Comparison of ENCODE assay signal across 31 cellular contexts in genomic region chr4:105971032-105971431, GRCh38.
"Had no signal": no experiment of that assay in that cellular context is flagged by ENCODE, and none has a peak within 500 bp of the region (broad histone marks: within the 10 kb centered on the region; RNA-seq: fewer than 3 reads in every experiment).

No MANE protein-coding gene starts in this region.

- H3K27ac ChIP-seq: adrenal gland, body of pancreas, colonic mucosa, epithelial cell of prostate, WERI-Rb-1 had no signal

- H3K4me3 ChIP-seq: adrenal gland, body of pancreas, colonic mucosa had no signal

- FAIRE-seq: endothelial cell of umbilical vein had no signal

- H3K27me3 Mint-ChIP-seq: activated naive CD8-positive, alpha-beta T cell treated with anti-CD3 and anti-CD28 coated beads, Interleukin-2, amount 50 U/mL, for 24 hours had no signal

- H3K36me3 Mint-ChIP-seq: activated naive CD4-positive, alpha-beta T cell treated with anti-CD3 and anti-CD28 coated beads, Interleukin-2, amount 50 U/mL, for 24 hours; activated naive CD8-positive, alpha-beta T cell treated with anti-CD3 and anti-CD28 coated beads for 36 hours had no signal

- H3K27me3 ChIP-seq: adrenal gland, body of pancreas, colonic mucosa had no signal

- H3K36me3 ChIP-seq: adrenal gland, colonic mucosa, WERI-Rb-1 had no signal

- H3K4me3 Mint-ChIP-seq: activated B cell treated with CpG ODN at 0.5 μM for 24 hours; activated CD8-positive, alpha-beta T cell treated with anti-CD3 and anti-CD28 coated beads for 36 hours; activated naive CD4-positive, alpha-beta T cell treated with anti-CD3 and anti-CD28 coated beads, Interleukin-2, amount 50 U/mL, for 24 hours; activated naive CD8-positive, alpha-beta T cell treated with anti-CD3 and anti-CD28 coated beads for 36 hours; activated naive CD8-positive, alpha-beta T cell treated with anti-CD3 and anti-CD28 coated beads, Interleukin-2, amount 50 U/mL, for 24 hours; activated T-cell treated with anti-CD3 and anti-CD28 coated beads, Interleukin-2, amount 50 U/mL, for 4 hours; activated T-helper 17 cell treated with anti-CD3 and anti-CD28 coated beads, Interleukin-2, amount 50 U/mL, for 72 hours; T-helper 17 cell; T-helper 2 cell treated with Interferon-gamma antibody and Interleukin-4, amounts not matched to agents 5 μg/mL and 100 μg/mL, for 36 hours had no signal

- H3K9me3 ChIP-seq: adrenal gland, body of pancreas, colonic mucosa had no signal

- H3K4me1 ChIP-seq: colonic mucosa had no signal

- DNase-seq: activated B cell treated with CpG ODN at 0.5 μM for 24 hours; activated CD4-positive, alpha-beta T cell treated with anti-CD3 and anti-CD28 coated beads for 48 hours; activated CD4-positive, alpha-beta T cell treated with anti-CD3 and anti-CD28 coated beads, Interleukin-2, amount 50 U/mL, for 1 hour; activated CD4-positive, alpha-beta T cell treated with anti-CD3 and anti-CD28 coated beads, Interleukin-2, amount 50 U/mL, for 48 hours; activated CD8-positive, alpha-beta memory T cell treated with anti-CD3 and anti-CD28 coated beads for 24 hours; activated CD8-positive, alpha-beta T cell treated with anti-CD3 and anti-CD28 coated beads for 36 hours; activated effector memory CD4-positive, alpha-beta T cell treated with Interleukin-2 at 50 U/mL for 16 hours; activated gamma-delta T cell treated with Interleukin-2 at 50 U/mL for 16 hours; activated naive CD4-positive, alpha-beta T cell treated with Interleukin-2 at 50 U/mL for 16 hours; activated naive CD8-positive, alpha-beta T cell treated with anti-CD3 and anti-CD28 coated beads for 36 hours; activated naive CD8-positive, alpha-beta T cell treated with anti-CD3 and anti-CD28 coated beads, Interleukin-2, amount 50 U/mL, for 24 hours; activated T-cell treated with anti-CD3 and anti-CD28 coated beads, Interleukin-2, amount 50 U/mL, for 4 hours; adrenal gland; amygdala; aorta; body of pancreas; central memory CD4-positive, alpha-beta T cell; cerebellar nuclear complex; colonic mucosa; effector CD8-positive, alpha-beta T cell; foreskin fibroblast; T-helper 1 cell; T-helper 17 cell; T1000; WERI-Rb-1 had no signal

- H3K4me1 Mint-ChIP-seq: activated B cell treated with CpG ODN at 0.5 μM for 24 hours; activated naive CD4-positive, alpha-beta T cell treated with anti-CD3 and anti-CD28 coated beads, Interleukin-2, amount 50 U/mL, for 24 hours; activated naive CD8-positive, alpha-beta T cell treated with anti-CD3 and anti-CD28 coated beads for 36 hours; activated naive CD8-positive, alpha-beta T cell treated with anti-CD3 and anti-CD28 coated beads, Interleukin-2, amount 50 U/mL, for 24 hours; activated T-helper 17 cell treated with anti-CD3 and anti-CD28 coated beads, Interleukin-2, amount 50 U/mL, for 72 hours; T-helper 17 cell had no signal

- H3K9me3 Mint-ChIP-seq: activated B cell treated with CpG ODN at 0.5 μM for 24 hours; activated CD8-positive, alpha-beta T cell treated with anti-CD3 and anti-CD28 coated beads for 36 hours; activated naive CD4-positive, alpha-beta T cell treated with anti-CD3 and anti-CD28 coated beads, Interleukin-2, amount 50 U/mL, for 24 hours; activated naive CD8-positive, alpha-beta T cell treated with anti-CD3 and anti-CD28 coated beads for 36 hours; activated naive CD8-positive, alpha-beta T cell treated with anti-CD3 and anti-CD28 coated beads, Interleukin-2, amount 50 U/mL, for 24 hours; activated T-cell treated with anti-CD3 and anti-CD28 coated beads, Interleukin-2, amount 50 U/mL, for 4 hours; activated T-helper 17 cell treated with anti-CD3 and anti-CD28 coated beads, Interleukin-2, amount 50 U/mL, for 72 hours; T-helper 2 cell treated with Interferon-gamma antibody and Interleukin-4, amounts not matched to agents 5 μg/mL and 100 μg/mL, for 36 hours had no signal

- H3K27ac Mint-ChIP-seq: activated B cell treated with CpG ODN at 0.5 μM for 24 hours; activated CD8-positive, alpha-beta T cell treated with anti-CD3 and anti-CD28 coated beads for 36 hours; activated naive CD4-positive, alpha-beta T cell treated with anti-CD3 and anti-CD28 coated beads, Interleukin-2, amount 50 U/mL, for 24 hours; activated naive CD8-positive, alpha-beta T cell treated with anti-CD3 and anti-CD28 coated beads for 36 hours; activated naive CD8-positive, alpha-beta T cell treated with anti-CD3 and anti-CD28 coated beads, Interleukin-2, amount 50 U/mL, for 24 hours; activated T-helper 17 cell treated with anti-CD3 and anti-CD28 coated beads, Interleukin-2, amount 50 U/mL, for 72 hours; T-helper 17 cell; T-helper 2 cell treated with Interferon-gamma antibody and Interleukin-4, amounts not matched to agents 5 μg/mL and 100 μg/mL, for 36 hours had no signal

- ATAC-seq: activated CD4-positive, CD25-positive, alpha-beta regulatory T cell treated with anti-CD3 and anti-CD28 coated beads, Interleukin-2, amount 50 U/mL, for 24 hours; activated CD8-positive, alpha-beta T cell treated with anti-CD3 and anti-CD28 coated beads for 36 hours; activated naive CD8-positive, alpha-beta T cell treated with anti-CD3 and anti-CD28 coated beads, Interleukin-2, amount 50 U/mL, for 24 hours; activated T-cell treated with anti-CD3 and anti-CD28 coated beads, Interleukin-2, amount 50 U/mL, for 4 hours; activated T-helper 17 cell treated with anti-CD3 and anti-CD28 coated beads, Interleukin-2, amount 50 U/mL, for 72 hours; body of pancreas; T-helper 17 cell had no signal
